ENCODE assay signal across 9 cellular contexts in the genomic region with DNA sequence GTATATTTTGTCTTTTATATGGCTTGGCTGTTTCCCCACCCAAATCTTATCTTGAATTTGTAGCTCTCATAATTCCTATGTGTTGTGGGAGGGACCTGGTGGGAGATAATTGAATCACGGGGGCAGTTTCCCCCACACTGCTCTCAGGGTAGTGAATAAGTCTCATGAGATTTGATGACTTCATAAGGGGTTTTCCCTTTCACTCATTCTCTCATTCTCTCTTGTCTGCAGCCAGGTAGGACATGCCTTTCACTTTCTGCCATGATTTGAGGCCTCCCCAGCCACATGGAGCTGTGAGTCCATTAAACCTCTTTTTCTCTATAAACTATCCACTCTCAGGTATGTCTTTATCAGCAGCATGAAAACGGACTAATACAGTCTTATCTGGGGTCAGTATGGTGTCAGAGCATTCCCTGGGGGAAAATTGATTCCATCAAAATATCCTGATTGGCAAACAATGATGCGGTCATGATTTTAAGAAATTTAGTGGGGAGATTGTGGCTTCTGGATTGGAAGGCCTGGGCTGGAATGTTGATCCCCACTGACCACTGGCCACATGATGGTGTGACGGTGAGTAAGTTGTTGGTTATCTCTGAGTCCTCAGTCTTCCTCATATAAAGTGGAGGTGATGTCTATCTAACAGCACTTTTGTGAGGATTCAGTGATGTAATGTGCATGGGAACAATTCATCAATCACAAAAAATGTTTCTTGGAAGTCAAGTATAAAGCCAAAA. TPM values are rescaled to one million over a fixed set of nuclear protein-coding genes. Genes with fewer than 3 reads are reported as not detected.
DNase-seq lines count a peak whose midpoint lies in the region; ATAC-seq and TF ChIP-seq lines count a peak whose summit lies in the region.
"Had no signal": no experiment of that assay in that cellular context is flagged by ENCODE, and none has a peak within 500 bp of the region (broad histone marks: within the 10 kb centered on the region; RNA-seq: fewer than 3 reads in every experiment).

No MANE protein-coding gene starts in this region.

- POLR2A ChIA-PET in activated CD8-positive, alpha-beta T cell treated with anti-CD3 and anti-CD28 coated beads for 36 hours (lab: Charles Lee) = interaction anchor here (1.0 to 1.5 kb wide), 2 partner anchors 27 to 34 kb away, joined by 3 read pairs; no protein-coding TSS in a partner anchor
- POLR2A ChIA-PET in activated CD8-positive, alpha-beta T cell treated with anti-CD3 and anti-CD28 coated beads, Interleukin-2, amount 10 ng/mL, durations not matched to agents 7 days and 5 days (lab: Charles Lee) = no interaction called here

- peak overlapping the region; percentile 47 for H3K27ac Mint-ChIP-seq in activated CD8-positive, alpha-beta T cell treated with anti-CD3 and anti-CD28 coated beads for 36 hours
- H3K27ac Mint-ChIP-seq in activated CD8-positive, alpha-beta T cell treated with anti-CD3 and anti-CD28 coated beads, Interleukin-2, amount 10 ng/mL, durations not matched to agents 7 days and 5 days = no peak overlapping the region
- peak overlapping the region; percentile 63 for H3K27ac Mint-ChIP-seq in activated T-helper 2 cell treated with anti-CD3 and anti-CD28 coated beads, Interferon-gamma antibody, Interleukin-2, Interleukin-4, amounts not matched to agents 10 μg/mL and 5 μg/mL and 100 μg/mL, durations not matched to agents 14 hours and 24 hours and 36 hours

- peaks cover 6% of the 10 kb centered on the region for H3K9me3 Mint-ChIP-seq in activated CD8-positive, alpha-beta T cell treated with anti-CD3 and anti-CD28 coated beads for 36 hours
- no peaks in the 10 kb centered on the region for H3K9me3 Mint-ChIP-seq in activated CD8-positive, alpha-beta T cell treated with anti-CD3 and anti-CD28 coated beads, Interleukin-2, amount 10 ng/mL, durations not matched to agents 7 days and 5 days (ENCODE audit: insufficient read depth)
- peaks cover 14% of the 10 kb centered on the region for H3K9me3 Mint-ChIP-seq in activated T-helper 2 cell treated with anti-CD3 and anti-CD28 coated beads, Interferon-gamma antibody, Interleukin-2, Interleukin-4, amounts not matched to agents 10 μg/mL and 5 μg/mL and 100 μg/mL, durations not matched to agents 14 hours and 24 hours and 36 hours

- CTCF ChIA-PET in activated CD8-positive, alpha-beta T cell treated with anti-CD3 and anti-CD28 coated beads for 36 hours (lab: Charles Lee) = no interaction called here
- CTCF ChIA-PET in activated CD8-positive, alpha-beta T cell treated with anti-CD3 and anti-CD28 coated beads, Interleukin-2, amount 10 ng/mL, durations not matched to agents 7 days and 5 days (lab: Charles Lee) = interaction anchor here (0.6 to 0.7 kb wide), 2 partner anchors 15 to 382 kb away, joined by 3 read pairs; no protein-coding TSS in a partner anchor

- ATAC-seq in activated CD8-positive, alpha-beta T cell treated with anti-CD3 and anti-CD28 coated beads for 36 hours = peak; percentile 88
- ATAC-seq in activated CD8-positive, alpha-beta T cell treated with anti-CD3 and anti-CD28 coated beads, Interleukin-2, amount 10 ng/mL, durations not matched to agents 7 days and 5 days = no peak
- peak; percentile 70 for ATAC-seq in HG02981 (IDR thresholded peaks at IDR 0.05; ENCODE audit: unreplicated experiment)

- no peak for TF ChIP-seq CTCF in activated CD8-positive, alpha-beta T cell treated with anti-CD3 and anti-CD28 coated beads for 36 hours (IDR thresholded peaks at IDR 0.05)

- peaks cover 6% of the 10 kb centered on the region for H3K36me3 Mint-ChIP-seq in activated CD8-positive, alpha-beta T cell treated with anti-CD3 and anti-CD28 coated beads for 36 hours (ENCODE audit: low read depth)
- H3K36me3 Mint-ChIP-seq in activated CD8-positive, alpha-beta T cell treated with anti-CD3 and anti-CD28 coated beads, Interleukin-2, amount 10 ng/mL, durations not matched to agents 7 days and 5 days (ENCODE audit: low read depth) = no peaks in the 10 kb centered on the region
- H3K36me3 Mint-ChIP-seq in activated T-helper 2 cell treated with anti-CD3 and anti-CD28 coated beads, Interferon-gamma antibody, Interleukin-2, Interleukin-4, amounts not matched to agents 10 μg/mL and 5 μg/mL and 100 μg/mL, durations not matched to agents 14 hours and 24 hours and 36 hours (ENCODE audit: low read depth) = peaks cover 3% of the 10 kb centered on the region

- peaks cover 30% of the 10 kb centered on the region for H3K4me1 Mint-ChIP-seq in activated CD8-positive, alpha-beta T cell treated with anti-CD3 and anti-CD28 coated beads for 36 hours (ENCODE audit: low read depth)
- H3K4me1 Mint-ChIP-seq in activated CD8-positive, alpha-beta T cell treated with anti-CD3 and anti-CD28 coated beads, Interleukin-2, amount 10 ng/mL, durations not matched to agents 7 days and 5 days (ENCODE audit: low read depth) = peaks cover 9% of the 10 kb centered on the region
- H3K4me1 Mint-ChIP-seq in activated T-helper 2 cell treated with anti-CD3 and anti-CD28 coated beads, Interferon-gamma antibody, Interleukin-2, Interleukin-4, amounts not matched to agents 10 μg/mL and 5 μg/mL and 100 μg/mL, durations not matched to agents 14 hours and 24 hours and 36 hours (ENCODE audit: low read depth) = peaks cover 42% of the 10 kb centered on the region

- DNase-seq in activated CD8-positive, alpha-beta T cell treated with anti-CD3 and anti-CD28 coated beads for 36 hours = peak; percentile 66
- DNase-seq in activated CD8-positive, alpha-beta T cell treated with anti-CD3 and anti-CD28 coated beads, Interleukin-2, amount 10 ng/mL, durations not matched to agents 7 days and 5 days = no peak
- no peak for DNase-seq in activated T-helper 2 cell treated with anti-CD3 and anti-CD28 coated beads, Interferon-gamma antibody, Interleukin-2, Interleukin-4, amounts not matched to agents 10 μg/mL and 5 μg/mL and 100 μg/mL, durations not matched to agents 14 hours and 24 hours and 36 hours (ENCODE audit: low spot score)
- DNase-seq in stimulated activated CD4-positive, alpha-beta T cell treated with anti-CD3 and anti-CD28 coated beads, TNF-alpha, amount 100 ng/mL, for 24 hours (ENCODE audit: low read depth in 3 of 3) = peak; percentile 7 to 45 (median 13)
- DNase-seq in COR-L47 (lab: John Stamatoyannopoulos, UW) (no peak), NCI-H187 (lab: John Stamatoyannopoulos, UW) (no peak), NCI-H2227 (lab: John Stamatoyannopoulos, UW; ENCODE audit: unreplicated experiment) (no peak)
- DNase-seq: uterus had no signal

- H3K27me3 Mint-ChIP-seq in activated CD8-positive, alpha-beta T cell treated with anti-CD3 and anti-CD28 coated beads for 36 hours = peaks cover 3% of the 10 kb centered on the region
- no peaks in the 10 kb centered on the region for H3K27me3 Mint-ChIP-seq in activated CD8-positive, alpha-beta T cell treated with anti-CD3 and anti-CD28 coated beads, Interleukin-2, amount 10 ng/mL, durations not matched to agents 7 days and 5 days (ENCODE audit: low read depth)
- no peaks in the 10 kb centered on the region for H3K27me3 Mint-ChIP-seq in activated T-helper 2 cell treated with anti-CD3 and anti-CD28 coated beads, Interferon-gamma antibody, Interleukin-2, Interleukin-4, amounts not matched to agents 10 μg/mL and 5 μg/mL and 100 μg/mL, durations not matched to agents 14 hours and 24 hours and 36 hours (ENCODE audit: low read depth)

- H3K4me3 Mint-ChIP-seq in activated CD8-positive, alpha-beta T cell treated with anti-CD3 and anti-CD28 coated beads for 36 hours = no peak overlapping the region
- no peak overlapping the region for H3K4me3 Mint-ChIP-seq in activated CD8-positive, alpha-beta T cell treated with anti-CD3 and anti-CD28 coated beads, Interleukin-2, amount 10 ng/mL, durations not matched to agents 7 days and 5 days
- H3K4me3 Mint-ChIP-seq in activated T-helper 2 cell treated with anti-CD3 and anti-CD28 coated beads, Interferon-gamma antibody, Interleukin-2, Interleukin-4, amounts not matched to agents 10 μg/mL and 5 μg/mL and 100 μg/mL, durations not matched to agents 14 hours and 24 hours and 36 hours (ENCODE audit: low read depth) = no peak overlapping the region

- intact Hi-C loops in activated CD8-positive, alpha-beta T cell treated with anti-CD3 and anti-CD28 coated beads for 36 hours (cut with micrococcal nuclease) = loop anchor here (2.0 to 10.0 kb wide), 2 partner anchors 112 to 280 kb away; no protein-coding TSS in a partner anchor
- intact Hi-C loops in activated T-helper 2 cell treated with anti-CD3 and anti-CD28 coated beads, Interferon-gamma antibody, Interleukin-2, Interleukin-4, amounts not matched to agents 10 μg/mL and 5 μg/mL and 100 μg/mL, durations not matched to agents 14 hours and 24 hours and 36 hours (cut with micrococcal nuclease) = loop anchor here (1.0 to 10.0 kb wide), 4 partner anchors 23 to 262 kb away; partner anchors contain the start of gene ANKRD10

RNA-seq across cellular contexts. Expression of gene ANKRD10, which starts 27.5 kb away (rescaled TPM):
- 10 to 100 TPM; 81.6 to 86.1 TPM for total RNA-seq in activated CD8-positive, alpha-beta T cell treated with anti-CD3 and anti-CD28 coated beads for 36 hours
- total RNA-seq in activated CD8-positive, alpha-beta T cell treated with anti-CD3 and anti-CD28 coated beads, Interleukin-2, amount 10 ng/mL, durations not matched to agents 7 days and 5 days = 10 to 100 TPM; 83.9 to 86.3 TPM
- total RNA-seq in activated T-helper 2 cell treated with anti-CD3 and anti-CD28 coated beads, Interferon-gamma antibody, Interleukin-2, Interleukin-4, amounts not matched to agents 10 μg/mL and 5 μg/mL and 100 μg/mL, durations not matched to agents 14 hours and 24 hours and 36 hours = 111 and 120 TPM in 2 replicates

Comparison
In these comparisons a context has a peak if more than half of its experiments do, and no peak if none do; other contexts are left out.
1. DNase-seq: peak in activated CD8-positive, alpha-beta T cell treated with anti-CD3 and anti-CD28 coated beads for 36 hours (single experiment) and stimulated activated CD4-positive, alpha-beta T cell treated with anti-CD3 and anti-CD28 coated beads, TNF-alpha, amount 100 ng/mL, for 24 hours (3 of 3); none in activated CD8-positive, alpha-beta T cell treated with anti-CD3 and anti-CD28 coated beads, Interleukin-2, amount 10 ng/mL, durations not matched to agents 7 days and 5 days (single experiment), activated T-helper 2 cell treated with anti-CD3 and anti-CD28 coated beads, Interferon-gamma antibody, Interleukin-2, Interleukin-4, amounts not matched to agents 10 μg/mL and 5 μg/mL and 100 μg/mL, durations not matched to agents 14 hours and 24 hours and 36 hours (single experiment), COR-L47 (single experiment), NCI-H187 (0 of 2) and NCI-H2227 (single experiment).